21 cellular contexts compared by ENCODE assay signal in genomic region chr1:232059726-232060360, GRCh38.
A peak's percentile ranks its signal among the peaks of the same experiment; 100 is the strongest.
DNase-seq lines count a peak whose midpoint lies in the region; ATAC-seq, FAIRE-seq and TF ChIP-seq lines count a peak whose summit lies in the region.
"Had no signal": no experiment of that assay in that cellular context is flagged by ENCODE, and none has a peak within 500 bp of the region (broad histone marks: within the 10 kb centered on the region; RNA-seq: fewer than 3 reads in every experiment).

No MANE protein-coding gene starts in this region.

- no peak overlapping the region for H2AFZ ChIP-seq in K562 (ENCODE audit: low read depth, low read length)

- no peak overlapping the region for H3K4me3 Mint-ChIP-seq in immature natural killer cell
- H3K4me3 Mint-ChIP-seq: activated CD8-positive, alpha-beta memory T cell treated with anti-CD3 and anti-CD28 coated beads, Interleukin-2, amount 10 ng/mL, durations not matched to agents 7 days and 5 days; central memory CD8-positive, alpha-beta T cell; H9; nephron progenitor cell; stimulated activated naive B cell treated with anti-CD40 and anti-IgM and Interleukin-4, amounts not matched to agents 10 μg/mL and 1 μg/mL and 100 μg/mL, for 72 hours had no signal

- DNase-seq in DMS79 treated with DMSO at 0.1 percent for 48 hours (lab: John Stamatoyannopoulos, UW) (peak; percentile 79), NCI-H2171 treated with DMSO at 0.1 percent for 48 hours (lab: John Stamatoyannopoulos, UW) (peak; percentile 77), K562 (ENCODE audit: extremely low read depth in 1 of 4, low spot score in 3 of 4) (no peak), pons (ENCODE audit: low spot score) (peak; percentile 17), NCI-H2081 (lab: John Stamatoyannopoulos, UW) (no peak), dedifferentiated amniotic fluid mesenchymal stem cell (ENCODE audit: extremely low spot score) (no peak), immature natural killer cell (no peak)
- DNase-seq: activated CD4-positive, CD25-positive, alpha-beta regulatory T cell; activated CD8-positive, alpha-beta memory T cell treated with anti-CD3 and anti-CD28 coated beads, Interleukin-2, amount 10 ng/mL, durations not matched to agents 7 days and 5 days; activated effector memory CD4-positive, alpha-beta T cell treated with Interleukin-2 at 50 U/mL for 16 hours; amniotic stem cell; effector memory CD4-positive, alpha-beta T cell; H9; heart left ventricle; kidney glomerular epithelial cell; NCI-H187 treated with DMSO at 0.1 percent for 48 hours; nephron progenitor cell; stimulated activated naive B cell treated with anti-CD40 and anti-IgM and Interleukin-4, amounts not matched to agents 10 μg/mL and 1 μg/mL and 100 μg/mL, for 72 hours; T-helper 1 cell had no signal

- no TSS peak for BruUV-seq in K562 (replicated peaks; lab: Mats Ljungman, UMichigan)

- H3K4me3 ChIP-seq in K562 = no peak overlapping the region
- H3K4me3 ChIP-seq: heart left ventricle, tibial nerve had no signal

- H4K20me1 ChIP-seq in K562 (replicated peaks; ENCODE audit: control insufficient read depth, insufficient read depth, low read length) = no peaks in the 10 kb centered on the region

- no peak for FAIRE-seq in K562 (lab: Jason Lieb, UNC)

- H3K27ac ChIP-seq in K562 (ENCODE audit: extremely low read depth, low read depth, low read length) = no peak overlapping the region
- H3K27ac ChIP-seq: heart left ventricle, tibial nerve had no signal

- in situ Hi-C loops in K562 (cut with MboI) = no loop called here

- no peaks in the 10 kb centered on the region for H3K4me1 Mint-ChIP-seq in immature natural killer cell
- H3K4me1 Mint-ChIP-seq: activated CD8-positive, alpha-beta memory T cell treated with anti-CD3 and anti-CD28 coated beads, Interleukin-2, amount 10 ng/mL, durations not matched to agents 7 days and 5 days; central memory CD8-positive, alpha-beta T cell; stimulated activated naive B cell treated with anti-CD40 and anti-IgM and Interleukin-4, amounts not matched to agents 10 μg/mL and 1 μg/mL and 100 μg/mL, for 72 hours had no signal

- no peak for TF ChIP-seq CTCF in K562 (IDR thresholded peaks at IDR 0.05 in 2 of 3, conservative IDR thresholded peaks at IDR 0.05 in 1 of 3; ENCODE audit: insufficient read depth in 2 of 3, low read depth in 1 of 3, low read length in 3 of 3)

- H3K79me2 ChIP-seq in K562 (ENCODE audit: control insufficient read depth, insufficient read depth, low read length) = no peaks in the 10 kb centered on the region

- H3K9me1 ChIP-seq in K562 (ENCODE audit: control insufficient read depth, insufficient read depth, low read length) = no peaks in the 10 kb centered on the region

- no peaks in the 10 kb centered on the region for H3K36me3 ChIP-seq in K562 (ENCODE audit: control insufficient read depth, insufficient read depth, low read length)
- H3K36me3 ChIP-seq: heart left ventricle, tibial nerve had no signal

- no peak overlapping the region for H3K4me2 ChIP-seq in K562 (ENCODE audit: insufficient read depth, low read length)

- no peak overlapping the region for H3K27ac Mint-ChIP-seq in immature natural killer cell
- H3K27ac Mint-ChIP-seq: activated CD8-positive, alpha-beta memory T cell treated with anti-CD3 and anti-CD28 coated beads, Interleukin-2, amount 10 ng/mL, durations not matched to agents 7 days and 5 days; H9; nephron progenitor cell; stimulated activated naive B cell treated with anti-CD40 and anti-IgM and Interleukin-4, amounts not matched to agents 10 μg/mL and 1 μg/mL and 100 μg/mL, for 72 hours had no signal

- TF ChIP-seq RAD21 in K562 (CRISPR knock-in tag; conservative IDR thresholded peaks at IDR 0.05 in 1 of 2, IDR thresholded peaks at IDR 0.05 in 1 of 2) = no peak

- no peak for TF ChIP-seq POLR2A in K562 (conservative IDR thresholded peaks at IDR 0.05)

- H3K9me3 Mint-ChIP-seq in immature natural killer cell = no peaks in the 10 kb centered on the region
- H3K9me3 Mint-ChIP-seq: central memory CD8-positive, alpha-beta T cell; H9; nephron progenitor cell; stimulated activated naive B cell treated with anti-CD40 and anti-IgM and Interleukin-4, amounts not matched to agents 10 μg/mL and 1 μg/mL and 100 μg/mL, for 72 hours had no signal

- 3% methylated on average over 8 of the region's 8 CpGs for WGBS in K562 (ENCODE audit: insufficient coverage, low coverage, missing lambda C conversion rate)

- H3K9ac ChIP-seq in K562 (ENCODE audit: insufficient read depth in 1 of 2, low read depth in 2 of 2, low read length in 2 of 2) = no peak overlapping the region

- intact Hi-C loops in K562 (cut with micrococcal nuclease) = no loop called here

- no peak for ATAC-seq in K562
- ATAC-seq: activated CD8-positive, alpha-beta memory T cell treated with anti-CD3 and anti-CD28 coated beads, Interleukin-2, amount 10 ng/mL, durations not matched to agents 7 days and 5 days; heart left ventricle; stimulated activated naive B cell treated with anti-CD40 and anti-IgM and Interleukin-4, amounts not matched to agents 10 μg/mL and 1 μg/mL and 100 μg/mL, for 72 hours had no signal

- TF ChIP-seq EP300 in K562 (IDR thresholded peaks at IDR 0.05; ENCODE audit: low read length) = no peak

- H3K9me3 ChIP-seq in K562 (replicated peaks; ENCODE audit: control insufficient read depth, insufficient read depth, low read depth, low read length) = no peaks in the 10 kb centered on the region
- H3K9me3 ChIP-seq: heart left ventricle, tibial nerve had no signal

- CTCF ChIA-PET in K562 (lab: Yijun Ruan, JAX; ENCODE audit: low intra/inter-chr PET ratio) = no interaction called here

- H3K4me1 ChIP-seq in K562 (replicated peaks in 1 of 2; ENCODE audit: control insufficient read depth in 2 of 2, insufficient read depth in 2 of 2, low read length in 2 of 2) = no peaks in the 10 kb centered on the region
- H3K4me1 ChIP-seq: heart left ventricle, tibial nerve had no signal

- POLR2A ChIA-PET in K562 (lab: Yijun Ruan, JAX) = no interaction called here

- no peaks in the 10 kb centered on the region for H3K27me3 ChIP-seq in K562 (ENCODE audit: control insufficient read depth in 2 of 2, insufficient read depth in 2 of 2, low read length in 2 of 2)
- H3K27me3 ChIP-seq: heart left ventricle, tibial nerve had no signal

- H3K36me3 Mint-ChIP-seq in immature natural killer cell = no peaks in the 10 kb centered on the region
- H3K36me3 Mint-ChIP-seq: activated CD8-positive, alpha-beta memory T cell treated with anti-CD3 and anti-CD28 coated beads, Interleukin-2, amount 10 ng/mL, durations not matched to agents 7 days and 5 days; stimulated activated naive B cell treated with anti-CD40 and anti-IgM and Interleukin-4, amounts not matched to agents 10 μg/mL and 1 μg/mL and 100 μg/mL, for 72 hours had no signal

- H3K27me3 Mint-ChIP-seq in immature natural killer cell (ENCODE audit: low read depth in 3 of 3) = peaks cover 0 to 4% (median 2%) of the 10 kb centered on the region in 3 donors
- H3K27me3 Mint-ChIP-seq: activated CD8-positive, alpha-beta memory T cell treated with anti-CD3 and anti-CD28 coated beads, Interleukin-2, amount 10 ng/mL, durations not matched to agents 7 days and 5 days had no signal

TF ChIP-seq in K562, 482 proteins besides CTCF, POLR2A, EP300 and RAD21:
- TF ChIP-seq NFIC (IDR thresholded peaks at IDR 0.05) (peak; percentile 31; the same call in 1 of the 2 replicates), PRPF4 (IDR thresholded peaks at IDR 0.05; ENCODE audit: insufficient read depth, low read depth, low read length, poor library complexity, severe bottlenecking) (no peak), C11orf30 (IDR thresholded peaks at IDR 0.05; ENCODE audit: low read depth) (peak; percentile 12; the same call in 1 of the 2 replicates), ZNF316 (IDR thresholded peaks at IDR 0.05) (peak; percentile 15; the same call in 1 of the 2 replicates), RBBP5 (IDR thresholded peaks at IDR 0.05; ENCODE audit: borderline replicate concordance, insufficient read depth, low read length, poor library complexity, severe bottlenecking) (no peak)

Comparison
In these comparisons a context has a peak if more than half of its experiments do, and no peak if none do; other contexts are left out.
1. DNase-seq: peak in DMS79 treated with DMSO at 0.1 percent for 48 hours (single experiment), NCI-H2171 treated with DMSO at 0.1 percent for 48 hours (single experiment) and pons (single experiment); none in K562 (0 of 4), NCI-H2081 (0 of 2), dedifferentiated amniotic fluid mesenchymal stem cell (single experiment) and immature natural killer cell (0 of 3).